Comparison of ENCODE assay signal across 8 cellular contexts in genomic region chr14:91173221-91173670, GRCh38. TPM values are rescaled to one million over a fixed set of nuclear protein-coding genes. Genes with fewer than 3 reads are reported as not detected.
DNase-seq lines count a peak whose midpoint lies in the region; ATAC-seq and TF ChIP-seq lines count a peak whose summit lies in the region.

No MANE protein-coding gene starts in this region.

- peaks cover 39% of the 10 kb centered on the region for H3K36me3 Mint-ChIP-seq in MCF 10A (ENCODE audit: insufficient read depth, unreplicated experiment)

- no peak overlapping the region for H3K4me3 ChIP-seq in WI38 (ENCODE audit: low read depth, low read length)

- H3K27ac Mint-ChIP-seq in MCF 10A (ENCODE audit: low read depth, unreplicated experiment), result no peak overlapping the region

- CTCF ChIA-PET in MCF 10A (lab: Yijun Ruan, JAX), result interaction anchor here (0.5 to 16.3 kb wide), 66 partner anchors 10 to 1158 kb away, joined by 3 to 264 read pairs (median 4); partner anchors contain the start of gene RPS6KA5

- H3K4me3 Mint-ChIP-seq in MCF 10A (ENCODE audit: unreplicated experiment), result no peak overlapping the region

- H3K4me1 Mint-ChIP-seq in MCF 10A (ENCODE audit: insufficient read depth, unreplicated experiment), result no peaks in the 10 kb centered on the region

- H3K9me3 Mint-ChIP-seq in MCF 10A (ENCODE audit: unreplicated experiment), result no peaks in the 10 kb centered on the region

- no peaks in the 10 kb centered on the region for H3K27me3 Mint-ChIP-seq in MCF 10A (ENCODE audit: insufficient read depth, unreplicated experiment)

- DNase-seq in SIG-M5 treated with dmso at 0.1 percent for 504 hours (lab: John Stamatoyannopoulos, UW; ENCODE audit: unreplicated experiment), result peak; percentile 58
- DNase-seq in SIG-M5 (lab: John Stamatoyannopoulos, UW), result no peak
- peak; percentile 8 for DNase-seq in NCI-H187 treated with DMSO at 0.1 percent for 48 hours (lab: John Stamatoyannopoulos, UW)
- peak; percentile 84 for DNase-seq in MCF 10A (ENCODE audit: unreplicated experiment)
- peak; percentile 94 for DNase-seq in iPS-NIHi7 (ENCODE audit: extremely low spot score)
- DNase-seq in stimulated activated CD4-positive, alpha-beta T cell treated with anti-CD3 and anti-CD28 coated beads, Interleukin-12 subunit alpha, Interleukin-12 subunit beta, amount 100 ng/mL, for 24 hours (ENCODE audit: low read depth in 2 of 2), result peak; percentile 57 to 76

- no peak for ATAC-seq in HG02973 (IDR thresholded peaks at IDR 0.05; ENCODE audit: unreplicated experiment)

- BruUV-seq in MCF 10A (replicated peaks; lab: Mats Ljungman, UMichigan), result no TSS peak

- intact Hi-C loops in MCF 10A (cut with micrococcal nuclease), result loop anchor here (1.0 kb wide), 3 partner anchors 35 to 270 kb away; partner anchors contain the start of gene RPS6KA5

- TF ChIP-seq CTCF in WI38 (IDR thresholded peaks at IDR 0.05; ENCODE audit: low read depth, low read length), result peak; percentile 81
- peak; percentile 85 for TF ChIP-seq CTCF in MCF 10A (IDR thresholded peaks at IDR 0.05; ENCODE audit: unreplicated experiment)

- POLR2A ChIA-PET in MCF 10A (lab: Yijun Ruan, JAX), result interaction anchor here (0.7 to 2.4 kb wide), 6 partner anchors 8 to 337 kb away, joined by 3 to 12 read pairs (median 4); partner anchors contain the start of genes PPP4R3A and RPS6KA5

RNA-seq across cellular contexts. Expression of gene DGLUCY, which starts 59.4 kb away (rescaled TPM):
- total RNA-seq in MCF 10A (2022), result 11.3 and 11.7 TPM in 2 replicates
